ENCODE assay signal across 20 cellular contexts in genomic region chr4:181181331-181181730, GRCh38.
"Had no signal": no experiment of that assay in that cellular context is flagged by ENCODE, and none has a peak within 500 bp of the region (broad histone marks: within the 10 kb centered on the region; RNA-seq: fewer than 3 reads in every experiment).

No MANE protein-coding gene starts in this region.

- H3K4me1 ChIP-seq: colonic mucosa, heart left ventricle, spleen, testis, transverse colon had no signal

- H3K9me3 ChIP-seq: colonic mucosa, testis, transverse colon had no signal

- H3K36me3 Mint-ChIP-seq: natural killer cell; stimulated activated naive B cell treated with anti-CD40 and anti-IgM and Interleukin-4, amounts not matched to agents 10 μg/mL and 1 μg/mL and 100 μg/mL, for 72 hours had no signal

- H3K27ac ChIP-seq: colonic mucosa, heart left ventricle, spleen, testis, transverse colon had no signal

- H3K27ac Mint-ChIP-seq: natural killer cell; stimulated activated naive B cell treated with anti-CD40 and anti-IgM and Interleukin-4, amounts not matched to agents 10 μg/mL and 1 μg/mL and 100 μg/mL, for 72 hours; stimulated activated naive CD8-positive, alpha-beta T cell treated with anti-CD3 and anti-CD28 coated beads, Interleukin-15, amount 100 ng/mL, for 72 hours had no signal

- H3K27me3 Mint-ChIP-seq: stimulated activated naive B cell treated with anti-CD40 and anti-IgM and Interleukin-4, amounts not matched to agents 10 μg/mL and 1 μg/mL and 100 μg/mL, for 72 hours; stimulated activated naive CD8-positive, alpha-beta T cell treated with anti-CD3 and anti-CD28 coated beads, Interleukin-15, amount 100 ng/mL, for 72 hours had no signal

- H3K27me3 ChIP-seq: colonic mucosa, heart left ventricle, spleen, testis, transverse colon had no signal

- DNase-seq: colonic mucosa; dermis blood vessel endothelial cell; erythroblast; heart left ventricle; hippocampal formation; left colon; left ventricle myocardium superior; natural killer cell; posterior cingulate gyrus; spleen; stimulated activated CD4-positive, alpha-beta T cell treated with anti-CD3 and anti-CD28 coated beads, Interleukin-15, amount 100 ng/mL, for 24 hours; stimulated activated CD4-positive, alpha-beta T cell treated with anti-CD3 and anti-CD28 coated beads, Interleukin-1b, Interleukin-23, amount 100 ng/mL, for 48 hours; stimulated activated CD4-positive, alpha-beta T cell treated with anti-CD3 and anti-CD28 coated beads, Interleukin-4, amount 100 ng/mL, for 4 hours; stimulated activated naive B cell treated with anti-CD40 and anti-IgM and Interleukin-4, amounts not matched to agents 10 μg/mL and 1 μg/mL and 100 μg/mL, for 72 hours; stimulated activated naive CD8-positive, alpha-beta T cell treated with anti-CD3 and anti-CD28 coated beads, Interleukin-15, amount 100 ng/mL, for 72 hours; testis; transverse colon had no signal

- ATAC-seq: heart left ventricle; left colon; left ventricle myocardium superior; natural killer cell; sciatic nerve; stimulated activated naive B cell treated with anti-CD40 and anti-IgM and Interleukin-4, amounts not matched to agents 10 μg/mL and 1 μg/mL and 100 μg/mL, for 72 hours; stimulated activated naive CD8-positive, alpha-beta T cell treated with anti-CD3 and anti-CD28 coated beads, Interleukin-15, amount 100 ng/mL, for 72 hours had no signal

- H3K36me3 ChIP-seq: colonic mucosa, heart left ventricle, spleen, transverse colon had no signal

- H3K4me3 ChIP-seq: colonic mucosa, heart left ventricle, lung, spleen, testis, transverse colon had no signal

- H3K4me3 Mint-ChIP-seq: natural killer cell; neural crest cell; stimulated activated naive B cell treated with anti-CD40 and anti-IgM and Interleukin-4, amounts not matched to agents 10 μg/mL and 1 μg/mL and 100 μg/mL, for 72 hours; stimulated activated naive CD8-positive, alpha-beta T cell treated with anti-CD3 and anti-CD28 coated beads, Interleukin-15, amount 100 ng/mL, for 72 hours had no signal

- H3K4me1 Mint-ChIP-seq: natural killer cell; stimulated activated naive B cell treated with anti-CD40 and anti-IgM and Interleukin-4, amounts not matched to agents 10 μg/mL and 1 μg/mL and 100 μg/mL, for 72 hours; stimulated activated naive CD8-positive, alpha-beta T cell treated with anti-CD3 and anti-CD28 coated beads, Interleukin-15, amount 100 ng/mL, for 72 hours had no signal
